Comparison of ENCODE assay signal across 24 cellular contexts in the genomic region with DNA sequence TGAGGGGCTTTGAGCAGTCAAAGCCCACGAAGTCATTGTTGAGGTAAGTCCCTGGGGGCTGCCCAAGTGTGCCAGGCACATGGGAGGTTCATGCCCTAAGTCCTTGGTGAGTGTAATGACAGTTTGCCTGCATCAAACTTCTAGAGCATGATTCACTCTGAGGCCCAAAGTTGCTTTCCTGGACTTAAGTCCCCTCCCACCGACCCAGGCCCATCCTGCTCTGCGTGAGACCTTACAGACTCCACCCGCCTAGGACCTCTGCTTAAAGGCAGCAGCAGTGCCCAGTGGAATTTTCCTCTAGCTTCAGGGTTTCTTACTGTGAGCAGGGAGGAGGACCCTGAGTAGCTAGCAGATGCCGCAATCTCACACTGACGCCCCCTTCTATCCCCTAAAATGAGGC. TPM values are rescaled to one million over a fixed set of nuclear protein-coding genes. Genes with fewer than 3 reads are reported as not detected.
DNase-seq lines count a peak whose midpoint lies in the region; FAIRE-seq and TF ChIP-seq lines count a peak whose summit lies in the region.
"Had no signal": no experiment of that assay in that cellular context is flagged by ENCODE, and none has a peak within 500 bp of the region (broad histone marks: within the 10 kb centered on the region; RNA-seq: fewer than 3 reads in every experiment).

No MANE protein-coding gene starts in this region.

- no peaks in the 10 kb centered on the region for H3K79me2 ChIP-seq in endothelial cell of umbilical vein (ENCODE audit: control insufficient read depth, insufficient read depth, low read length)
- H3K79me2 ChIP-seq in MM.1S (ENCODE audit: low read length) = no peaks in the 10 kb centered on the region

- dilution Hi-C loops in endothelial cell of umbilical vein (cut with MboI; ENCODE audit: extremely low pct_ligation_motif_present, low sequenced_read_pairs) = no loop called here

- no peak overlapping the region for H3K9ac ChIP-seq in endothelial cell of umbilical vein (replicated peaks; ENCODE audit: extremely low read depth, insufficient read depth, low read length)
- H3K9ac ChIP-seq in MM.1S (ENCODE audit: low read length) = no peak overlapping the region
- H3K9ac ChIP-seq: BLaER1 treated with 17β-estradiol and CSF1 and Interleukin-3, amounts not matched to agents 10 nM and 100 nM; GM23248 had no signal

- CTCF ChIA-PET in endothelial cell of umbilical vein (lab: Charles Lee) = interaction anchor here (0.9 to 2.7 kb wide), 5 partner anchors 9 to 46 kb away, joined by 4 to 12 read pairs (median 4); a partner anchor contains a TSS

- H3F3A ChIP-seq in MM.1S (ENCODE audit: insufficient read depth, low read length) = no peaks in the 10 kb centered on the region

- no peak overlapping the region for H3K4me3 ChIP-seq in SJCRH30
- no peak overlapping the region for H3K4me3 ChIP-seq in endothelial cell of umbilical vein (replicated peaks in 1 of 3; ENCODE audit: insufficient read depth in 1 of 3, low read depth in 1 of 3, low read length in 3 of 3)
- H3K4me3 ChIP-seq in MM.1S (ENCODE audit: low read length) = no peak overlapping the region
- H3K4me3 ChIP-seq: BLaER1 treated with 17β-estradiol and CSF1 and Interleukin-3, amounts not matched to agents 10 nM and 100 nM; GM23248 had no signal

- no peaks in the 10 kb centered on the region for H3K9me2 ChIP-seq in MM.1S (replicated peaks; ENCODE audit: insufficient read depth, low read length)

- H2AFZ ChIP-seq in endothelial cell of umbilical vein (ENCODE audit: low read depth, low read length) (no peak overlapping the region), MM.1S (ENCODE audit: low read length) (no peak overlapping the region)
- H2AFZ ChIP-seq: GM23248 had no signal

- H4K20me1 ChIP-seq in endothelial cell of umbilical vein (replicated peaks; ENCODE audit: control insufficient read depth, extremely low read depth, insufficient read depth, low read length) = no peaks in the 10 kb centered on the region
- no peaks in the 10 kb centered on the region for H4K20me1 ChIP-seq in MM.1S (ENCODE audit: insufficient read depth, low read length)

- FAIRE-seq in endothelial cell of umbilical vein (lab: Jason Lieb, UNC) = no peak
- FAIRE-seq: G401.6, GM18507 had no signal

- TF ChIP-seq CTCF in endothelial cell of umbilical vein (IDR thresholded peaks at IDR 0.05; ENCODE audit: extremely low read depth in 1 of 2, insufficient read depth in 1 of 2, low read depth in 1 of 2, low read length in 2 of 2) (no peak), MM.1S (IDR thresholded peaks at IDR 0.05; ENCODE audit: low read length) (no peak)

- POLR2A ChIA-PET in endothelial cell of umbilical vein (lab: Charles Lee) = no interaction called here

- no peaks in the 10 kb centered on the region for H3K36me3 ChIP-seq in SJCRH30
- no peaks in the 10 kb centered on the region for H3K36me3 ChIP-seq in endothelial cell of umbilical vein (ENCODE audit: control insufficient read depth in 2 of 2, extremely low read depth in 1 of 2, insufficient read depth in 2 of 2, low read length in 2 of 2)
- H3K36me3 ChIP-seq in MM.1S (replicated peaks; ENCODE audit: insufficient read depth, low read length) = no peaks in the 10 kb centered on the region
- H3K36me3 ChIP-seq: BLaER1 treated with 17β-estradiol and CSF1 and Interleukin-3, amounts not matched to agents 10 nM and 100 nM had no signal

- H3K9me3 ChIP-seq in SJCRH30 (replicated peaks) (no peaks in the 10 kb centered on the region), endothelial cell of umbilical vein (replicated peaks; ENCODE audit: control insufficient read depth, insufficient read depth, low read length) (no peaks in the 10 kb centered on the region), MM.1S (replicated peaks; ENCODE audit: insufficient read depth, low read length) (no peaks in the 10 kb centered on the region)
- H3K9me3 ChIP-seq: BLaER1 treated with 17β-estradiol and CSF1 and Interleukin-3, amounts not matched to agents 10 nM and 100 nM had no signal

- DNase-seq in ELF-1 (ENCODE audit: low read depth, low spot score) (peak; percentile 65), SJCRH30 (no peak), endothelial cell of umbilical vein (ENCODE audit: low read depth, low spot score) (peak; percentile 14), myocyte (ENCODE audit: low read depth) (peak; percentile 52), NCI-H2227 treated with DMSO at 0.1 percent for 48 hours (lab: John Stamatoyannopoulos, UW) (no peak), MM.1S (no peak), NCI-H748 (lab: John Stamatoyannopoulos, UW; ENCODE audit: unreplicated experiment) (no peak), NCI-H446 treated with DMSO at 0.1 percent for 48 hours (lab: John Stamatoyannopoulos, UW) (no peak)
- DNase-seq: CD4-positive, alpha-beta memory T cell; DND-41; Karpas-422; NCI-H1417; NCI-H1694 treated with DMSO at 0.1 percent for 48 hours; NCI-H2081 treated with DMSO at 0.1 percent for 48 hours; NCI-H2171 treated with DMSO at 0.1 percent for 48 hours; NCI-H748 treated with DMSO at 0.1 percent for 48 hours; SIG-M5 had no signal

- no peak overlapping the region for H3K4me2 ChIP-seq in endothelial cell of umbilical vein (ENCODE audit: insufficient read depth, low read length)
- H3K4me2 ChIP-seq in MM.1S (ENCODE audit: low read depth, low read length) = no peak overlapping the region
- H3K4me2 ChIP-seq: BLaER1 treated with 17β-estradiol and CSF1 and Interleukin-3, amounts not matched to agents 10 nM and 100 nM had no signal

- H3K4me1 ChIP-seq in SJCRH30 (peaks cover 16% of the 10 kb centered on the region), endothelial cell of umbilical vein (ENCODE audit: control insufficient read depth, extremely low read depth, insufficient read depth, low read length) (peaks cover 9% of the 10 kb centered on the region), MM.1S (ENCODE audit: low read length) (no peaks in the 10 kb centered on the region)

- peaks cover 7% of the 10 kb centered on the region for H3K27me3 ChIP-seq in SJCRH30
- peaks cover 13 to 14% of the 10 kb centered on the region in 2 experiments for H3K27me3 ChIP-seq in endothelial cell of umbilical vein (ENCODE audit: control insufficient read depth in 2 of 2, insufficient read depth in 2 of 2, low read length in 2 of 2)
- peaks cover 35% of the 10 kb centered on the region for H3K27me3 ChIP-seq in MM.1S (replicated peaks; ENCODE audit: insufficient read depth, low read length)

- H3K27ac ChIP-seq in SJCRH30 (peak overlapping the region; percentile 41), endothelial cell of umbilical vein (ENCODE audit: insufficient read depth, low read depth, low read length) (peak overlapping the region; percentile 18), MM.1S (ENCODE audit: low read length) (no peak overlapping the region)
- H3K27ac ChIP-seq: 22Rv1; BLaER1 treated with 17β-estradiol and CSF1 and Interleukin-3, amounts not matched to agents 10 nM and 100 nM; GM23248 had no signal

- TF ChIP-seq POLR2A in endothelial cell of umbilical vein (IDR thresholded peaks at IDR 0.05; ENCODE audit: low read depth, low read length) = no peak

- intact Hi-C loops in endothelial cell of umbilical vein (cut with micrococcal nuclease) = no loop called here

- no TSS peak for BruUV-seq in endothelial cell of umbilical vein (replicated peaks; lab: Mats Ljungman, UMichigan)

- H3K9me1 ChIP-seq in endothelial cell of umbilical vein (replicated peaks; ENCODE audit: control insufficient read depth, extremely low read depth, insufficient read depth, low read length) = no peaks in the 10 kb centered on the region

TF ChIP-seq in endothelial cell of umbilical vein, 7 proteins besides CTCF, POLR2A, EP300 and RAD21:
- TF ChIP-seq FOS (IDR thresholded peaks at IDR 0.05; ENCODE audit: borderline replicate concordance, insufficient read depth, low read length) = no peak

RNA-seq across cellular contexts. Expression of a gene that starts 5.7 kb away (rescaled TPM):
- 0.45 TPM in 1 of 2 replicates, not detected in the other for total RNA-seq in SJCRH30 (2014; rRNA removed; shearing (Covaris generic))
- total RNA-seq in endothelial cell of umbilical vein (not detected in 2 replicates), myocyte (3.3 and 30.7 TPM in 2 replicates)
- not detected in 2 replicates for polyA plus RNA-seq in endothelial cell of umbilical vein
- polyA plus RNA-seq in endothelial cell of umbilical vein (2011; cell fraction: cytosol; rRNA removed) = not detected in 2 replicates
- polyA plus RNA-seq in endothelial cell of umbilical vein (2011; cell fraction: nucleus; rRNA removed) = not detected in 2 replicates
- polyA plus RNA-seq in endothelial cell of umbilical vein (2012) = not detected in 2 replicates
- not detected in 2 replicates for polyA minus RNA-seq in endothelial cell of umbilical vein
- polyA minus RNA-seq in endothelial cell of umbilical vein (2011; cell fraction: cytosol; rRNA and poly(A)+ RNA removed) = not detected
- not detected in 2 replicates for polyA minus RNA-seq in endothelial cell of umbilical vein (2011; cell fraction: nucleus; rRNA and poly(A)+ RNA removed)
- 24.7 TPM for polyA plus RNA-seq in myocyte (2012)
- total RNA-seq: CD4-positive, alpha-beta memory T cell; GM23248; M059J; NCI-H460 had no signal
- polyA plus RNA-seq: CD4-positive, alpha-beta memory T cell; GM23248 had no signal

RNA-seq across cellular contexts. Expression of a gene that starts 38.2 kb away (rescaled TPM):
- total RNA-seq in SJCRH30 (2014; rRNA removed; shearing (Covaris generic)) = not detected in 2 replicates
- total RNA-seq in endothelial cell of umbilical vein = not detected in 2 replicates
- 0.07 and 0.13 TPM in 2 replicates for polyA plus RNA-seq in endothelial cell of umbilical vein
- polyA plus RNA-seq in endothelial cell of umbilical vein (2011; cell fraction: cytosol; rRNA removed) = 0.08 and 0.10 TPM in 2 replicates
- not detected in 2 replicates for polyA plus RNA-seq in endothelial cell of umbilical vein (2011; cell fraction: nucleus; rRNA removed)
- polyA plus RNA-seq in endothelial cell of umbilical vein (2012) = not detected in 2 replicates
- polyA minus RNA-seq in endothelial cell of umbilical vein = not detected in 2 replicates
- polyA minus RNA-seq in endothelial cell of umbilical vein (2011; cell fraction: cytosol; rRNA and poly(A)+ RNA removed) = not detected
- not detected in 2 replicates for polyA minus RNA-seq in endothelial cell of umbilical vein (2011; cell fraction: nucleus; rRNA and poly(A)+ RNA removed)
- not detected in 2 replicates for total RNA-seq in myocyte
- polyA plus RNA-seq in myocyte (2012) = not detected
- total RNA-seq: GM23248, M059J, NCI-H460 had no signal
- polyA plus RNA-seq: GM23248 had no signal

RNA-seq across cellular contexts. Expression of a gene that starts 46.7 kb away (rescaled TPM):
- 1.8 and 2.2 TPM in 2 replicates for total RNA-seq in SJCRH30 (2014; rRNA removed; shearing (Covaris generic))
- total RNA-seq in endothelial cell of umbilical vein (30.5 and 33.7 TPM in 2 replicates), myocyte (13.4 and 14.6 TPM in 2 replicates)
- 28.2 and 29.9 TPM in 2 replicates for polyA plus RNA-seq in endothelial cell of umbilical vein
- polyA plus RNA-seq in endothelial cell of umbilical vein (2011; cell fraction: cytosol; rRNA removed) = 19.3 and 22.9 TPM in 2 replicates
- polyA plus RNA-seq in endothelial cell of umbilical vein (2011; cell fraction: nucleus; rRNA removed) = 90.3 and 98.1 TPM in 2 replicates
- polyA plus RNA-seq in endothelial cell of umbilical vein (2012) = 23.0 and 23.7 TPM in 2 replicates
- 18.3 and 22.5 TPM in 2 replicates for polyA minus RNA-seq in endothelial cell of umbilical vein
- 6.8 TPM for polyA minus RNA-seq in endothelial cell of umbilical vein (2011; cell fraction: cytosol; rRNA and poly(A)+ RNA removed)
- polyA minus RNA-seq in endothelial cell of umbilical vein (2011; cell fraction: nucleus; rRNA and poly(A)+ RNA removed) = 18.1 and 21.9 TPM in 2 replicates
- 39.5 TPM for polyA plus RNA-seq in myocyte (2012)

Comparison
In these comparisons a context has a peak if more than half of its experiments do, and no peak if none do; other contexts are left out.
1. DNase-seq: peak in ELF-1 (single experiment), endothelial cell of umbilical vein (single experiment) and myocyte (single experiment); none in SJCRH30 (0 of 2), NCI-H2227 treated with DMSO at 0.1 percent for 48 hours (single experiment), MM.1S (single experiment), NCI-H748 (single experiment) and NCI-H446 treated with DMSO at 0.1 percent for 48 hours (single experiment).